Comparison of ENCODE assay signal across 11 cellular contexts in the genomic region with DNA sequence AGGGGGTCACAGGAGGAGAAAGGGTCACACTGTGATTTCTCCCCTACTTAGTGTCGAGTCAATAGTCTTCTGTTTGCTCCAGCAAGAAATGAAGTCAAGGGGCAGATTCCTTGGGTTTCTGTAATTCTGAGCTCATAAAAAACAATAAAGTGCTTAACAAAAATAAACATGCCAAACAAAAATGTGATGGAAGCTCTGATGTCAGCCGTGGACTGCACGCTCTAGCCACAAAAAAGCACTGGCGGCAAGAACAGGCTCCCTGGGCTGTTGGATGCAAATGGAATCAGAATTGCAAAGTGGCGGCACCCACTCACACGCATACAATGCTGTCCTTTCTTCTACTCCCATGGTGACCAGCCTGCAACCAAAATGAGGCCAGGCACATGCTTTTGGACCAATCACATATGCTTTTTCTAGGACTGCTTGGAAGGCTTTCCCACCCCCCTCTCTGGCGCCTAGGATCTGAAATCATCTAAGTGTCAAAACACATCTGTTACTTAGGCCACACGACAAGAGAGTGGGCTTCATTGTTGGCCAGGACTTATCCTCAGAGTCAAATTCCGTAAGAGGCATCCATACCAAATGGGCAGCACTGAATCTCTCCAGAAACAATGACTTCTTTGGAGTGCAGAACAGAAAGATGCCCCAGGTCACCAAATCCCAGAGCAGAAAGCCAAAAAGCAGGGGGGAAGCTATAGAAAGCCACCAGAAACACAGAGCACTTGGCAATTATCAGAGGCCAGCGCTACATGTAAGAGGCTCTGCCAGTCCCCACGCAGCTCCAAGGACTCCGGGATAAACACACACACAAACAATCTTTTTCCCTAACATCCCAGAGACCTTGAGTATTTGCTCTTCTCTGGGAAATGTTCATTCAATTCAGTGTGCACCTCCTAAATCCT. TPM values are rescaled to one million over a fixed set of nuclear protein-coding genes. Genes with fewer than 3 reads are reported as not detected.
DNase-seq lines count a peak whose midpoint lies in the region; ATAC-seq, FAIRE-seq and TF ChIP-seq lines count a peak whose summit lies in the region.
"Had no signal": no experiment of that assay in that cellular context is flagged by ENCODE, and none has a peak within 500 bp of the region (broad histone marks: within the 10 kb centered on the region; RNA-seq: fewer than 3 reads in every experiment).

No MANE protein-coding gene starts in this region.

- no peak for FAIRE-seq in kidney (lab: Jason Lieb, UNC)

- no peak for TF ChIP-seq POLR2A in stomach (IDR thresholded peaks at IDR 0.05)

- 71 to 79% (median 78%) methylated on average over 12 of the region's 12 CpGs for WGBS in stomach, 5 donors

- H3K9me3 ChIP-seq in kidney (ENCODE audit: control insufficient read depth in 1 of 2, low read length in 2 of 2) (no peaks in the 10 kb centered on the region), stomach (no peaks in the 10 kb centered on the region)

- H3K9ac ChIP-seq in kidney (ENCODE audit: low read length in 2 of 2) = no peak overlapping the region

- no peaks in the 10 kb centered on the region for H3K27me3 ChIP-seq in stomach

- no peak for TF ChIP-seq CTCF in kidney (IDR thresholded peaks at IDR 0.05; ENCODE audit: borderline replicate concordance, extremely low read depth, insufficient read depth)
- no peak for TF ChIP-seq CTCF in stomach (IDR thresholded peaks at IDR 0.05)

- ATAC-seq in HG03342 (IDR thresholded peaks at IDR 0.05; ENCODE audit: unreplicated experiment) = no peak
- no peak for ATAC-seq in HG03097 (IDR thresholded peaks at IDR 0.05; ENCODE audit: low FRiP score, unreplicated experiment)
- ATAC-seq in HG03457 (IDR thresholded peaks at IDR 0.05; ENCODE audit: unreplicated experiment) = no peak
- ATAC-seq: HCT116 had no signal

- intact Hi-C loops in kidney (cut with DNase I) = no loop called here
- intact Hi-C loops in stomach (cut with DNase I; ENCODE audit: low total_unique reads) = no loop called here

- TF ChIP-seq EP300 in stomach (IDR thresholded peaks at IDR 0.05) = no peak

- H3K4me3 ChIP-seq in kidney (ENCODE audit: low read length in 2 of 2) = no peak overlapping the region
- H3K4me3 ChIP-seq in stomach = no peak overlapping the region

- peak; percentile 60 for DNase-seq in HCEC 1CT
- DNase-seq in cerebellum (ENCODE audit: low spot score) = peak; percentile 21
- peak; percentile 70 for DNase-seq in kidney
- DNase-seq in stomach = no peak
- DNase-seq in CD1c-positive myeloid dendritic cell (ENCODE audit: extremely low spot score) = no peak
- DNase-seq: activated CD4-positive, alpha-beta memory T cell treated with anti-CD3 and anti-CD28 coated beads for 36 hours; NCI-H2107 had no signal

- H3K4me1 ChIP-seq in kidney (ENCODE audit: control insufficient read depth in 1 of 2, insufficient read depth in 1 of 2, low read depth in 1 of 2, low read length in 2 of 2) = peaks cover 21 to 31% of the 10 kb centered on the region in 2 donors
- peaks cover 16 to 85% (median 51%) of the 10 kb centered on the region in 4 donors for H3K4me1 ChIP-seq in stomach

- H3K27ac ChIP-seq in kidney (ENCODE audit: low read depth in 2 of 2, low read length in 2 of 2) (peak overlapping the region in 1 of 2 donors; percentile 0), stomach (peak overlapping the region in 4 of 5 donors; percentile 3 to 66 (median 44))

- no peaks in the 10 kb centered on the region for H3K36me3 ChIP-seq in kidney (ENCODE audit: control insufficient read depth in 1 of 2, insufficient read depth in 2 of 2, low read length in 2 of 2)
- peaks cover 0 to 15% (median 13%) of the 10 kb centered on the region in 4 donors for H3K36me3 ChIP-seq in stomach

RNA-seq across cellular contexts. Expression of a gene that starts 9.2 kb away (rescaled TPM):
- 18.4 TPM for total RNA-seq in cerebellum
- 45.3 TPM for total RNA-seq in kidney
- polyA plus RNA-seq in kidney (ENCODE audit: insufficient read depth, low read depth, low replicate concordance) = 15.4 TPM
- total RNA-seq in stomach = 10 to 100 TPM; 11.3 to 69.3 (median 51.8) TPM
- 10 to 100 TPM; 11.7 to 15.8 (median 14.4) TPM for polyA plus RNA-seq in stomach

Comparison
In these comparisons a context has a peak if more than half of its experiments do, and no peak if none do; other contexts are left out.
1. DNase-seq: peak in HCEC 1CT (single experiment), cerebellum (single experiment) and kidney (single experiment); none in stomach (single experiment) and CD1c-positive myeloid dendritic cell (single experiment).